ENCODE assay signal across 11 cellular contexts in the genomic region with DNA sequence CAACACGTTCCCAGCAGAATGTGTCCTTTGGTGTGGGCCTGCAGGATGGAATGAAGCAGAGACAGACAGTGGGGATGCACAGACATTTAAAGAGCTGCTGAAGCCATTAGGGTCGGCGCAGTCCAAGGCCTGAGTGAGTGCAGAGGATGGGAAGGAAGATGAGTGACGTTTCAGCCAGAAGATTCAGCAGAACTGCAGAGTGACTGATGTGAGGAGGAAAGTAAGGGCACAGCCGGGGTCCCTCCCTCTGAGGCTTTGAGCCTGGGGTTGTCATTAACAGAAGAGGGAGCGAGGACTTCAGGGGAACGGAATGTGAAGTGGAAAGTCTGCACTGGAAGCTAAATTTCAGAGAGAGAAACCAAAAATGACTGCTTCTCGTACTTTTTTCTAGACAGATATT.
DNase-seq lines count a peak whose midpoint lies in the region; ATAC-seq and TF ChIP-seq lines count a peak whose summit lies in the region.
"Had no signal": no experiment of that assay in that cellular context is flagged by ENCODE, and none has a peak within 500 bp of the region (broad histone marks: within the 10 kb centered on the region; RNA-seq: fewer than 3 reads in every experiment).

No MANE protein-coding gene starts in this region.

- H3K36me3 ChIP-seq in Karpas-422 (ENCODE audit: insufficient read depth, low read length): no peaks in the 10 kb centered on the region
- H3K36me3 ChIP-seq in fibroblast of lung (ENCODE audit: control insufficient read depth, insufficient read depth, low read length): no peaks in the 10 kb centered on the region
- H3K36me3 ChIP-seq in mucosa of rectum (ENCODE audit: control insufficient read depth in 2 of 2, insufficient read depth in 2 of 2, low read length in 2 of 2): peaks cover 3 to 6% of the 10 kb centered on the region in 2 donors
- H3K36me3 ChIP-seq in upper lobe of left lung: peaks cover 0 to 15% (median 2%) of the 10 kb centered on the region in 4 donors

- H3K9ac ChIP-seq in Karpas-422 (ENCODE audit: low read length) (no peak overlapping the region), fibroblast of lung (ENCODE audit: insufficient read depth, low read length) (no peak overlapping the region), mucosa of rectum (ENCODE audit: low read depth in 1 of 2, low read length in 2 of 2) (no peak overlapping the region)
- H3K9ac ChIP-seq: KMS-11 had no signal

- H3K4me3 ChIP-seq in Karpas-422 (ENCODE audit: low read length): no peak overlapping the region
- peak overlapping the region in 1 of 4 experiments; percentile 15 for H3K4me3 ChIP-seq in fibroblast of lung (replicated peaks in 1 of 4; ENCODE audit: control extremely low read depth in 1 of 4, insufficient read depth in 1 of 4, low read depth in 3 of 4, low read length in 4 of 4)
- no peak overlapping the region for H3K4me3 ChIP-seq in mucosa of rectum (ENCODE audit: low read length in 2 of 2)
- H3K4me3 ChIP-seq in upper lobe of left lung: no peak overlapping the region

- TF ChIP-seq POLR2A in upper lobe of left lung (IDR thresholded peaks at IDR 0.05): no peak

- no peak for TF ChIP-seq CTCF in fibroblast of lung (conservative IDR thresholded peaks at IDR 0.05 in 1 of 2, IDR thresholded peaks at IDR 0.05 in 1 of 2; ENCODE audit: low read depth in 1 of 2, low read length in 2 of 2)
- TF ChIP-seq CTCF in upper lobe of left lung (IDR thresholded peaks at IDR 0.05): no peak

- no peaks in the 10 kb centered on the region for H3K9me2 ChIP-seq in Karpas-422 (replicated peaks; ENCODE audit: insufficient read depth, low read length)

- H3K4me1 ChIP-seq in Karpas-422 (ENCODE audit: low read length): peaks cover 22% of the 10 kb centered on the region
- H3K4me1 ChIP-seq in fibroblast of lung (ENCODE audit: control insufficient read depth, extremely low read depth, insufficient read depth, low read length): no peaks in the 10 kb centered on the region
- peaks cover 9 to 11% of the 10 kb centered on the region in 2 donors for H3K4me1 ChIP-seq in mucosa of rectum (ENCODE audit: control insufficient read depth in 2 of 2, insufficient read depth in 2 of 2, low read length in 2 of 2)
- peaks cover 2 to 7% (median 6%) of the 10 kb centered on the region in 4 donors for H3K4me1 ChIP-seq in upper lobe of left lung

- H3K4me2 ChIP-seq in Karpas-422 (ENCODE audit: low read depth, low read length, poor library complexity, severe bottlenecking) (peak overlapping the region; percentile 2), fibroblast of lung (ENCODE audit: extremely low read depth, insufficient read depth, low read length) (peak overlapping the region; percentile 36)
- H3K4me2 ChIP-seq: KMS-11 had no signal

- TF ChIP-seq EP300 in upper lobe of left lung (IDR thresholded peaks at IDR 0.05): no peak

- H3K27me3 Mint-ChIP-seq in activated naive CD8-positive, alpha-beta T cell treated with anti-CD3 and anti-CD28 coated beads for 36 hours: peaks cover 13% of the 10 kb centered on the region

- H3K27ac Mint-ChIP-seq in activated naive CD8-positive, alpha-beta T cell treated with anti-CD3 and anti-CD28 coated beads for 36 hours: no peak overlapping the region

- H3K27ac ChIP-seq in Karpas-422 (ENCODE audit: low read length) (no peak overlapping the region), fibroblast of lung (ENCODE audit: insufficient read depth, low read length) (no peak overlapping the region), mucosa of rectum (ENCODE audit: low read depth in 2 of 2, low read length in 2 of 2) (peak overlapping the region; percentile 10 to 36), upper lobe of left lung (peak overlapping the region; percentile 29 to 67 (median 58))
- H3K27ac ChIP-seq: KMS-11 had no signal

- H3K9me3 Mint-ChIP-seq in activated naive CD8-positive, alpha-beta T cell treated with anti-CD3 and anti-CD28 coated beads for 36 hours: no peaks in the 10 kb centered on the region

- no peaks in the 10 kb centered on the region for H3K4me1 Mint-ChIP-seq in activated naive CD8-positive, alpha-beta T cell treated with anti-CD3 and anti-CD28 coated beads for 36 hours

- 41 to 53% methylated on average over 8 of the region's 8 CpGs for WGBS in upper lobe of left lung, 2 donors

- no peaks in the 10 kb centered on the region for H3K36me3 Mint-ChIP-seq in activated naive CD8-positive, alpha-beta T cell treated with anti-CD3 and anti-CD28 coated beads for 36 hours

- H3K27me3 ChIP-seq in Karpas-422 (ENCODE audit: low read length) (no peaks in the 10 kb centered on the region), fibroblast of lung (ENCODE audit: control insufficient read depth, insufficient read depth, low read length) (no peaks in the 10 kb centered on the region), mucosa of rectum (ENCODE audit: control insufficient read depth in 2 of 2, insufficient read depth in 2 of 2, low read length in 2 of 2) (no peaks in the 10 kb centered on the region), upper lobe of left lung (no peaks in the 10 kb centered on the region)

- no peaks in the 10 kb centered on the region for H3K79me2 ChIP-seq in Karpas-422 (ENCODE audit: low read length)
- H3K79me2 ChIP-seq in fibroblast of lung (ENCODE audit: control insufficient read depth, insufficient read depth, low read length): no peaks in the 10 kb centered on the region

- H2AFZ ChIP-seq in Karpas-422 (ENCODE audit: low read length) (peak overlapping the region; percentile 4; the same call in 1 of the 2 replicates), fibroblast of lung (ENCODE audit: low read length) (peak overlapping the region; percentile 35)

- DNase-seq in Karpas-422 (no peak), fibroblast of lung (ENCODE audit: low read depth in 2 of 2) (no peak), upper lobe of left lung (no peak), NOMO-1 treated with dmso at 0.1 percent for 144 hours (lab: John Stamatoyannopoulos, UW; ENCODE audit: unreplicated experiment) (no peak), DMS114 treated with DMSO at 0.1 percent for 48 hours (lab: John Stamatoyannopoulos, UW; ENCODE audit: unreplicated experiment) (no peak)
- DNase-seq in activated naive CD8-positive, alpha-beta T cell treated with anti-CD3 and anti-CD28 coated beads for 36 hours: no peak
- DNase-seq: activated T-cell treated with anti-CD3 and anti-CD28 coated beads for 4 hours, NCI-H2081 treated with DMSO at 0.1 percent for 48 hours had no signal

- no peak overlapping the region for H3K4me3 Mint-ChIP-seq in activated naive CD8-positive, alpha-beta T cell treated with anti-CD3 and anti-CD28 coated beads for 36 hours

- ATAC-seq in upper lobe of left lung (ENCODE audit: low FRiP score in 2 of 2): peak in 1 of 2 donors; percentile 47
- ATAC-seq in HG03354 (IDR thresholded peaks at IDR 0.05; ENCODE audit: poor library complexity, severe bottlenecking, unreplicated experiment): no peak

- H4K20me1 ChIP-seq in Karpas-422 (ENCODE audit: insufficient read depth, low read depth, low read length) (no peaks in the 10 kb centered on the region), fibroblast of lung (ENCODE audit: control insufficient read depth, extremely low read depth, insufficient read depth, low read length) (no peaks in the 10 kb centered on the region)

- no peaks in the 10 kb centered on the region for H3K9me3 ChIP-seq in Karpas-422 (ENCODE audit: low read length)
- no peaks in the 10 kb centered on the region for H3K9me3 ChIP-seq in fibroblast of lung (ENCODE audit: control insufficient read depth, insufficient read depth, low read depth, low read length)
- no peaks in the 10 kb centered on the region for H3K9me3 ChIP-seq in mucosa of rectum (ENCODE audit: control insufficient read depth in 2 of 2, low read length in 2 of 2)
- no peaks in the 10 kb centered on the region for H3K9me3 ChIP-seq in upper lobe of left lung

Comparison
In these comparisons a context has a peak if more than half of its experiments do, and no peak if none do; other contexts are left out.
1. H3K27ac ChIP-seq: peak in mucosa of rectum (2 of 2) and upper lobe of left lung (4 of 4); none in Karpas-422 (single experiment) and fibroblast of lung (single experiment).